ENCODE assay signal across 7 cellular contexts in genomic region chr17:62435251-62435650, GRCh38. TPM values are rescaled to one million over a fixed set of nuclear protein-coding genes. Genes with fewer than 3 reads are reported as not detected.
"Had no signal": no experiment of that assay in that cellular context is flagged by ENCODE, and none has a peak within 500 bp of the region (broad histone marks: within the 10 kb centered on the region; RNA-seq: fewer than 3 reads in every experiment).

No MANE protein-coding gene starts in this region.

RNA-seq across cellular contexts. Expression of gene EFCAB3, which starts 54.9 kb away (rescaled TPM):
- total RNA-seq: GM23248, GM23338, H1, H4, H7, H9, HFFc6 had no signal
